Comparison of ENCODE assay signal across 2 cellular contexts in genomic region chr7:25116621-25117020, GRCh38.
A peak's percentile ranks its signal among the peaks of the same experiment; 100 is the strongest.
TF ChIP-seq lines count a peak whose summit lies in the region.

No MANE protein-coding gene starts in this region.

TF ChIP-seq in WTC11, 78 proteins besides CTCF, POLR2A, EP300 and RAD21 (continued from another document):
- TF ChIP-seq AR (CRISPR knock-in tag; IDR thresholded peaks at IDR 0.05), result no peak
- TF ChIP-seq E2F4 (CRISPR knock-in tag; IDR thresholded peaks at IDR 0.05; ENCODE audit: borderline replicate concordance, low read depth), result no peak
- no peak for TF ChIP-seq PRRX2 (CRISPR knock-in tag; IDR thresholded peaks at IDR 0.05)
- no peak for TF ChIP-seq NFYB (CRISPR knock-in tag; conservative IDR thresholded peaks at IDR 0.05; ENCODE audit: low read depth)
- TF ChIP-seq ATF3 (CRISPR knock-in tag; conservative IDR thresholded peaks at IDR 0.05), result no peak
- no peak for TF ChIP-seq ZNF138 (CRISPR knock-in tag; conservative IDR thresholded peaks at IDR 0.05)
- TF ChIP-seq ZSCAN18 (CRISPR knock-in tag; IDR thresholded peaks at IDR 0.05), result no peak

TF ChIP-seq in HepG2, 621 proteins besides CTCF, POLR2A, EP300 and RAD21 (continued from another document):
- peak in 1 of 2 experiments; percentile 38; a peak in 1 of 4 replicates for TF ChIP-seq REST (IDR thresholded peaks at IDR 0.05; ENCODE audit: borderline replicate concordance in 1 of 2, low read depth in 1 of 2, low read length in 2 of 2)
- no peak for TF ChIP-seq GZF1 (CRISPR knock-in tag; IDR thresholded peaks at IDR 0.05)
- TF ChIP-seq MAFK (conservative IDR thresholded peaks at IDR 0.05 in 1 of 2, IDR thresholded peaks at IDR 0.05 in 1 of 2; ENCODE audit: low read length in 2 of 2), result peak; percentile 4 to 15; a peak in 1 of 4 replicates
